15 cellular contexts compared by ENCODE assay signal in the genomic region with DNA sequence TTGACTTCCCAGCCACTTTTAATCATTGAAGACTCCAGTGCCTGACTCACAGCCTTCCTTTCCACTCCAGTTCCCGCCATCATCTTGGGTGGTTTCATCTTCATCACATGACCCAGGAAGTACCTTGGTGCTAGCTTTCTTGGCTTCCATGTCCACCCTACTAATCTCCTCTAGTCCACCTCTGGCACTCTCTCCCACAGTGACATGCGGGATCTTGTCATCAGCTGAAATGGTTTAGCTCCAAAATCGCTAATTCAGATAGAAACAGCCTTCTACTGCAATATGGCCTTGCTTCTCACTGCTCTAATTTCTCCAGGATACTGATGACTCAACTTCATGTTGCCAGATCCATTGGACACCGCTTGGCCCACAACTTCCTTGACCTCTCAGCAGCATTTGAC. TPM values are rescaled to one million over a fixed set of nuclear protein-coding genes. Genes with fewer than 3 reads are reported as not detected.
DNase-seq lines count a peak whose midpoint lies in the region; ATAC-seq, FAIRE-seq and TF ChIP-seq lines count a peak whose summit lies in the region.
"Had no signal": no experiment of that assay in that cellular context is flagged by ENCODE, and none has a peak within 500 bp of the region (broad histone marks: within the 10 kb centered on the region; RNA-seq: fewer than 3 reads in every experiment).

No MANE protein-coding gene starts in this region.

- peaks cover 14% of the 10 kb centered on the region; the same call in 1 of the 2 replicates for H4K20me1 ChIP-seq in K562 (replicated peaks; ENCODE audit: control insufficient read depth, insufficient read depth, low read length)

- ATAC-seq in Right ventricle myocardium superior (ENCODE audit: poor library complexity) (peak; percentile 47), K562 (peak; percentile 71), left cardiac atrium (peak; percentile 34 to 69), GM18870 (IDR thresholded peaks at IDR 0.05; ENCODE audit: unreplicated experiment) (no peak)
- ATAC-seq: foreskin keratinocyte had no signal

- H3K9me1 ChIP-seq in K562 (ENCODE audit: control insufficient read depth, insufficient read depth, low read length) = peaks cover 3% of the 10 kb centered on the region

- peaks cover 2% of the 10 kb centered on the region for H3K4me1 Mint-ChIP-seq in endothelial cell (ENCODE audit: unreplicated experiment)

- H3K4me3 ChIP-seq in right atrium auricular region (no peak overlapping the region), K562 (no peak overlapping the region)

- no peaks in the 10 kb centered on the region for H3K27me3 Mint-ChIP-seq in endothelial cell (ENCODE audit: unreplicated experiment)

- peaks cover 75% of the 10 kb centered on the region for H3K79me2 ChIP-seq in K562 (ENCODE audit: control insufficient read depth, insufficient read depth, low read length)

- H3K27me3 ChIP-seq in right atrium auricular region (no peaks in the 10 kb centered on the region), K562 (ENCODE audit: control insufficient read depth in 2 of 2, insufficient read depth in 2 of 2, low read length in 2 of 2) (no peaks in the 10 kb centered on the region)
- H3K27me3 ChIP-seq: foreskin keratinocyte had no signal

- DNase-seq in Right ventricle myocardium superior (no peak), right atrium auricular region (ENCODE audit: low spot score) (no peak), K562 (ENCODE audit: extremely low read depth in 1 of 4, low spot score in 3 of 4) (peak in 1 of 4 experiments; percentile 14), left cardiac atrium (no peak), NCI-H446 (lab: John Stamatoyannopoulos, UW) (no peak), NCI-H510A (lab: John Stamatoyannopoulos, UW) (no peak), endothelial cell (ENCODE audit: low spot score) (no peak)
- DNase-seq: anterior cingulate cortex, GF-D8, GOT3, NCI-H1436, T-helper 9 cell had no signal

- H3K36me3 ChIP-seq in right atrium auricular region = no peaks in the 10 kb centered on the region
- H3K36me3 ChIP-seq in K562 (ENCODE audit: control insufficient read depth, insufficient read depth, low read length) = peaks cover 4% of the 10 kb centered on the region

- H3K9ac ChIP-seq in K562 (ENCODE audit: insufficient read depth in 1 of 2, low read depth in 2 of 2, low read length in 2 of 2) = no peak overlapping the region

- H3K27ac Mint-ChIP-seq in endothelial cell (ENCODE audit: unreplicated experiment) = no peak overlapping the region

- H3K36me3 Mint-ChIP-seq in endothelial cell (ENCODE audit: low read depth, unreplicated experiment) = peaks cover 9% of the 10 kb centered on the region

- no peak overlapping the region for H3K4me2 ChIP-seq in K562 (ENCODE audit: insufficient read depth, low read length)

- no peak for TF ChIP-seq EP300 in K562 (IDR thresholded peaks at IDR 0.05; ENCODE audit: low read length)

- intact Hi-C loops in Right ventricle myocardium superior (cut with DNase I) (no loop called here), K562 (cut with micrococcal nuclease) (no loop called here), left cardiac atrium (cut with DNase I) (no loop called here)

- FAIRE-seq in K562 (lab: Jason Lieb, UNC) = peak; percentile 15
- FAIRE-seq: urothelium cell line had no signal

- H3K9me3 ChIP-seq in right atrium auricular region (no peaks in the 10 kb centered on the region), K562 (replicated peaks; ENCODE audit: control insufficient read depth, insufficient read depth, low read depth, low read length) (no peaks in the 10 kb centered on the region)

- no peaks in the 10 kb centered on the region for H3K9me3 Mint-ChIP-seq in endothelial cell (ENCODE audit: unreplicated experiment)

- H2AFZ ChIP-seq in K562 (ENCODE audit: low read depth, low read length) = no peak overlapping the region

- in situ Hi-C loops in K562 (cut with MboI) = no loop called here

- H3K27ac ChIP-seq in right atrium auricular region (no peak overlapping the region), K562 (ENCODE audit: extremely low read depth, low read depth, low read length) (no peak overlapping the region)
- H3K27ac ChIP-seq: foreskin keratinocyte had no signal

- POLR2A ChIA-PET in K562 (lab: Yijun Ruan, JAX) = interaction anchor here (0.6 to 1.6 kb wide), 2 partner anchors 21 to 82 kb away, joined by 3 read pairs; no protein-coding TSS in a partner anchor

- CTCF ChIA-PET in K562 (lab: Yijun Ruan, JAX; ENCODE audit: low intra/inter-chr PET ratio) = no interaction called here

- no peak for TF ChIP-seq POLR2A in K562 (conservative IDR thresholded peaks at IDR 0.05)

- 42% methylated on average over 3 of the region's 4 CpGs for WGBS in K562 (ENCODE audit: insufficient coverage, low coverage, missing lambda C conversion rate)

- no TSS peak for BruUV-seq in K562 (replicated peaks; lab: Mats Ljungman, UMichigan)

- TF ChIP-seq RAD21 in K562 (CRISPR knock-in tag; conservative IDR thresholded peaks at IDR 0.05 in 1 of 2, IDR thresholded peaks at IDR 0.05 in 1 of 2) = no peak

- TF ChIP-seq CTCF in right atrium auricular region (IDR thresholded peaks at IDR 0.05) = no peak
- TF ChIP-seq CTCF in K562 (IDR thresholded peaks at IDR 0.05 in 2 of 3, conservative IDR thresholded peaks at IDR 0.05 in 1 of 3; ENCODE audit: insufficient read depth in 2 of 3, low read depth in 1 of 3, low read length in 3 of 3) = no peak
- TF ChIP-seq CTCF in endothelial cell (IDR thresholded peaks at IDR 0.05; ENCODE audit: unreplicated experiment) = no peak

- peaks cover 0 to 34% of the 10 kb centered on the region in 2 donors for H3K4me1 ChIP-seq in right atrium auricular region
- H3K4me1 ChIP-seq in K562 (replicated peaks in 1 of 2; ENCODE audit: control insufficient read depth in 2 of 2, insufficient read depth in 2 of 2, low read length in 2 of 2) = peaks cover 0 to 17% of the 10 kb centered on the region in 2 experiments; a peak in 3 of 5 replicates

- H3K4me3 Mint-ChIP-seq in endothelial cell (ENCODE audit: unreplicated experiment) = no peak overlapping the region

TF ChIP-seq in K562, 482 proteins besides CTCF, POLR2A, EP300 and RAD21 (continues in another document):
- no peak for TF ChIP-seq CREB1 (IDR thresholded peaks at IDR 0.05)
- TF ChIP-seq CREB1 (CRISPR knock-in tag; IDR thresholded peaks at IDR 0.05) = peak; percentile 34; the same call in 1 of the 2 replicates
- TF ChIP-seq TRIM28 (IDR thresholded peaks at IDR 0.05) = no peak
- peak; percentile 22; the same call in 1 of the 2 replicates for TF ChIP-seq C11orf30 (IDR thresholded peaks at IDR 0.05; ENCODE audit: low read depth)
- TF ChIP-seq, protein P1, sequence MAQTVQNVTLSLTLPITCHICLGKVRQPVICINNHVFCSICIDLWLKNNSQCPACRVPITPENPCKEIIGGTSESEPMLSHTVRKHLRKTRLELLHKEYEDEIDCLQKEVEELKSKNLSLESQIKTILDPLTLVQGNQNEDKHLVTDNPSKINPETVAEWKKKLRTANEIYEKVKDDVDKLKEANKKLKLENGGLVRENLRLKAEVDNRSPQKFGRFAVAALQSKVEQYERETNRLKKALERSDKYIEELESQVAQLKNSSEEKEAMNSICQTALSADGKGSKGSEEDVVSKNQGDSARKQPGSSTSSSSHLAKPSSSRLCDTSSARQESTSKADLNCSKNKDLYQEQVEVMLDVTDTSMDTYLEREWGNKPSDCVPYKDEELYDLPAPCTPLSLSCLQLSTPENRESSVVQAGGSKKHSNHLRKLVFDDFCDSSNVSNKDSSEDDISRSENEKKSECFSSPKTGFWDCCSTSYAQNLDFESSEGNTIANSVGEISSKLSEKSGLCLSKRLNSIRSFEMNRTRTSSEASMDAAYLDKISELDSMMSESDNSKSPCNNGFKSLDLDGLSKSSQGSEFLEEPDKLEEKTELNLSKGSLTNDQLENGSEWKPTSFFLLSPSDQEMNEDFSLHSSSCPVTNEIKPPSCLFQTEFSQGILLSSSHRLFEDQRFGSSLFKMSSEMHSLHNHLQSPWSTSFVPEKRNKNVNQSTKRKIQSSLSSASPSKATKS (CRISPR knock-in tag; IDR thresholded peaks at IDR 0.05) = no peak
- no peak for TF ChIP-seq TSC22D4 (tag; IDR thresholded peaks at IDR 0.05)
- peak; percentile 95 for TF ChIP-seq RFX5 (IDR thresholded peaks at IDR 0.05; ENCODE audit: low read depth, low read length)
- peak; percentile 40; the same call in 1 of the 2 replicates for TF ChIP-seq CREM (IDR thresholded peaks at IDR 0.05; ENCODE audit: low read depth)
- TF ChIP-seq FOSL1 (tag; conservative IDR thresholded peaks at IDR 0.05) = 0 out of 2 replicates have a peak, but pooled peaks have one; percentile 42
- TF ChIP-seq JUND (IDR thresholded peaks at IDR 0.05; ENCODE audit: borderline replicate concordance, low read depth, low read length) = peak; percentile 4; the same call in 1 of the 2 replicates
- TF ChIP-seq JUND (tag; IDR thresholded peaks at IDR 0.05; ENCODE audit: borderline replicate concordance, low read depth, low read length) = no peak

RNA-seq across cellular contexts. Expression of a gene that starts 24.5 kb away (rescaled TPM):
- total RNA-seq in Right ventricle myocardium superior (19.2 TPM), right atrium auricular region (10 to 100 TPM; 16.0 to 20.1 TPM), K562 (2014; rRNA removed) (8.0 and 9.6 TPM in 2 replicates), K562 (2014; rRNA removed; fragmentation: Illumina TruSeq; extraction: Trizol) (12.1 and 13.9 TPM in 2 replicates), K562 (2015; rRNA removed; fragmentation: Illumina TruSeq; extraction: Trizol) (14.7 and 15.3 TPM in 2 replicates), K562 (2021) (13.3 and 16.6 TPM in 2 replicates), left cardiac atrium (10 to 100 TPM; 23.3 to 23.7 TPM), endothelial cell (ENCODE audit: unreplicated experiment) (28.5 TPM)
- total RNA-seq in K562 (2011; cell fraction: chromatin; rRNA removed; ENCODE audit: low replicate concordance) = 40.2 and 51.8 TPM in 2 replicates
- total RNA-seq in K562 (2011; cell fraction: nucleolus; rRNA removed) = 22.0 and 24.1 TPM in 2 replicates
- total RNA-seq in K562 (2011; cell fraction: nucleoplasm; rRNA removed) = 41.4 and 49.4 TPM in 2 replicates
- polyA plus RNA-seq in K562 (2011; rRNA removed) (10.0 and 11.8 TPM in 2 replicates), K562 (2014; fragmentation: Illumina TruSeq; extraction: Trizol) (10.2 and 10.5 TPM in 2 replicates), K562 (2014; fragmentation: Nextera tagmentation; extraction: Ambion mirVana) (10 to 100 TPM in 1 of 2 experiments, 1 to 10 TPM in 1; 7.0 to 12.1 TPM), K562 (2014; rRNA removed) (9.4 and 11.7 TPM in 2 replicates)
- 8.6 and 8.7 TPM in 2 replicates for polyA plus RNA-seq in K562 (2011; cell fraction: cytosol; rRNA removed)
- 12.1 and 12.4 TPM in 2 replicates for polyA plus RNA-seq in K562 (2011; cell fraction: nucleus; rRNA removed)
- polyA plus RNA-seq in K562 (2012) = 7.8 and 9.6 TPM in 2 replicates
- polyA minus RNA-seq in K562 (2011; rRNA and poly(A)+ RNA removed) = 23.3 and 23.9 TPM in 2 replicates
- 11.5 and 17.4 TPM in 2 replicates for polyA minus RNA-seq in K562 (2011; cell fraction: cytosol; rRNA and poly(A)+ RNA removed)
- 7.7 and 15.2 TPM in 2 replicates for polyA minus RNA-seq in K562 (2011; cell fraction: nucleus; rRNA and poly(A)+ RNA removed)
